In the genomic region with DNA sequence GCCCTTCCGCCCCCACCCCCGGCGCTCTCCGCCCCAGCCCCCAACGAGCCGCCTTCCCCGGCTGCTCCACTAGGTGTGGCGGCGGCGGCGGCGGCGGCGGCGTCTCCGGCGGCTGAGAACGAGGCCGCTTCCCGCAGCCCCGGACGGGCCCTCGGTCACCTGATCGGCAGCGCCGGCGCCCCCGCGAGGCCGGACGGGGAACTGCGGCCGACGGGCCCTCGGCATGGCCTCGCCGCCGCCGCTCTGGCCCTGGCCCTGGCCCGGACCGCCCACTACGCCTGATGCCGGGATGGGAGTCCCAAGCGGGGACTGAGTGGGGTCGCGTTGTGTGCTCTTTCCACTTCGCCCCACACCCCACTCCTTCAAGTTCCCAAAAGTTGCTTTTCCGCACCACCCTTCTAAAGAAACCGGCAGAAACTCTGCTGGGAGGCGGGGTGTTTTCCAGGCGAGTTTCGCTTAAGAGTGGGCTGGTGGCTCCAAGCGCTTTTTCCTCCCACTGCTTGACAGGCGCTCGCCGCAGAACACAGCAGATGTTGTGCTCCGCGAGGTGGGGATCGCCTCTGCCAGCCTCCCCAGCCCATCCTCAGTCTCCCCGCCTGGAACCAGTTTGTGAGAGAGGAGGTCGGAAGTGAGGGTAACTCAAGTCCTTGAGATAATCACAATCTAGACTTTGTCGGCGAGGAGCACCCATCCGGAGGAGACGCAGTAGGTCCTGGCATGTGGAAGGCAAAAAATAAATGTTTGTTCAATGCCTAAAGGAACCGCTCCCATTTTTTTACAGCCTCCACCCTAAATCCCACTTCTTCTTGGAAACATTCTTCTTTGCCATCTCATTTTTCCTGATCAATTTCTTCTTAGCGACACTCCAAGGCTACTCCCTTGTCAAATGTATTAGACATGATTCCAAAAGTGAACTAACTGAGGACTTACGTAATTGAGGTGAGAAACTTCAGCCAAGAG, we compare ENCODE assay signal across 8 cellular contexts. TPM values are rescaled to one million over a fixed set of nuclear protein-coding genes. Genes with fewer than 3 reads are reported as not detected.
DNase-seq lines count a peak whose midpoint lies in the region; ATAC-seq and TF ChIP-seq lines count a peak whose summit lies in the region.

A gene with protein sequence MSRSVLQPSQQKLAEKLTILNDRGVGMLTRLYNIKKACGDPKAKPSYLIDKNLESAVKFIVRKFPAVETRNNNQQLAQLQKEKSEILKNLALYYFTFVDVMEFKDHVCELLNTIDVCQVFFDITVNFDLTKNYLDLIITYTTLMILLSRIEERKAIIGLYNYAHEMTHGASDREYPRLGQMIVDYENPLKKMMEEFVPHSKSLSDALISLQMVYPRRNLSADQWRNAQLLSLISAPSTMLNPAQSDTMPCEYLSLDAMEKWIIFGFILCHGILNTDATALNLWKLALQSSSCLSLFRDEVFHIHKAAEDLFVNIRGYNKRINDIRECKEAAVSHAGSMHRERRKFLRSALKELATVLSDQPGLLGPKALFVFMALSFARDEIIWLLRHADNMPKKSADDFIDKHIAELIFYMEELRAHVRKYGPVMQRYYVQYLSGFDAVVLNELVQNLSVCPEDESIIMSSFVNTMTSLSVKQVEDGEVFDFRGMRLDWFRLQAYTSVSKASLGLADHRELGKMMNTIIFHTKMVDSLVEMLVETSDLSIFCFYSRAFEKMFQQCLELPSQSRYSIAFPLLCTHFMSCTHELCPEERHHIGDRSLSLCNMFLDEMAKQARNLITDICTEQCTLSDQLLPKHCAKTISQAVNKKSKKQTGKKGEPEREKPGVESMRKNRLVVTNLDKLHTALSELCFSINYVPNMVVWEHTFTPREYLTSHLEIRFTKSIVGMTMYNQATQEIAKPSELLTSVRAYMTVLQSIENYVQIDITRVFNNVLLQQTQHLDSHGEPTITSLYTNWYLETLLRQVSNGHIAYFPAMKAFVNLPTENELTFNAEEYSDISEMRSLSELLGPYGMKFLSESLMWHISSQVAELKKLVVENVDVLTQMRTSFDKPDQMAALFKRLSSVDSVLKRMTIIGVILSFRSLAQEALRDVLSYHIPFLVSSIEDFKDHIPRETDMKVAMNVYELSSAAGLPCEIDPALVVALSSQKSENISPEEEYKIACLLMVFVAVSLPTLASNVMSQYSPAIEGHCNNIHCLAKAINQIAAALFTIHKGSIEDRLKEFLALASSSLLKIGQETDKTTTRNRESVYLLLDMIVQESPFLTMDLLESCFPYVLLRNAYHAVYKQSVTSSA (minus strand): TSS at position 117 of the 960 bp plus-strand sequence. CDS start 358 bp downstream, outside the sequence.

- peak; percentile 79 for ATAC-seq in HG02943 (IDR thresholded peaks at IDR 0.05; ENCODE audit: low read depth, unreplicated experiment)

- H3K4me3 ChIP-seq in colonic mucosa (peak within 1 kb of the TSS; percentile 74), kidney epithelial cell (ENCODE audit: low read depth, low read length) (peak within 1 kb of the TSS; percentile 86)

- DNase-seq in NCI-H1417 (lab: John Stamatoyannopoulos, UW) (peak; percentile 83 to 94 (median 86)), NCI-H1417 treated with DMSO at 0.1 percent for 48 hours (lab: John Stamatoyannopoulos, UW) (no peak), NCI-H2196 treated with DMSO at 0.1 percent for 48 hours (lab: John Stamatoyannopoulos, UW; ENCODE audit: unreplicated experiment) (peak; percentile 73), colonic mucosa (peak; percentile 94), kidney epithelial cell (ENCODE audit: low read depth) (no peak)
- DNase-seq in activated CD4-positive, alpha-beta T cell treated with anti-CD3 and anti-CD28 coated beads for 48 hours, result peak; percentile 90
- DNase-seq in stimulated activated CD4-positive, alpha-beta T cell treated with anti-CD3 and anti-CD28 coated beads, Interleukin-15, amount 100 ng/mL, for 1 hour (ENCODE audit: low read depth in 1 of 2, low spot score in 1 of 2), result peak; percentile 75 to 85

- intact Hi-C loops in colonic mucosa (cut with DNase I), result no loop called here

- peak within 1 kb of the TSS; percentile 80 to 82 for H3K9ac ChIP-seq in colonic mucosa (ENCODE audit: low read depth in 2 of 2, low read length in 2 of 2)

- no peaks in the 10 kb centered on the region for H3K27me3 ChIP-seq in colonic mucosa
- no peaks in the 10 kb centered on the region for H3K27me3 ChIP-seq in kidney epithelial cell (ENCODE audit: control insufficient read depth, insufficient read depth, low read length)

- no peaks in the 10 kb centered on the region for H3K9me3 ChIP-seq in colonic mucosa

- TF ChIP-seq CTCF in colonic mucosa (IDR thresholded peaks at IDR 0.05) (peak; percentile 84), kidney epithelial cell (IDR thresholded peaks at IDR 0.05; ENCODE audit: insufficient read depth, low read length, poor library complexity, severe bottlenecking) (peak; percentile 0)

- peak within 1 kb of the TSS; percentile 96 for H3K27ac ChIP-seq in colonic mucosa

- H3K36me3 ChIP-seq in colonic mucosa (no peaks in the 10 kb centered on the region), kidney epithelial cell (ENCODE audit: control insufficient read depth, insufficient read depth, low read length) (no peaks in the 10 kb centered on the region)

- H3K4me1 ChIP-seq in colonic mucosa, result peaks cover 14% of the 10 kb centered on the region

RNA-seq across cellular contexts. Expression of the gene that starts here (rescaled TPM):
- total RNA-seq in colonic mucosa (100 to 1,000 TPM; 105 to 133 TPM), kidney epithelial cell (155 and 189 TPM in 2 replicates)

Comparison
In these comparisons a context has a peak if more than half of its experiments do, and no peak if none do; other contexts are left out.
1. DNase-seq: peak in NCI-H1417 (3 of 3), NCI-H2196 treated with DMSO at 0.1 percent for 48 hours (single experiment), activated CD4-positive, alpha-beta T cell treated with anti-CD3 and anti-CD28 coated beads for 48 hours (single experiment), colonic mucosa (single experiment) and stimulated activated CD4-positive, alpha-beta T cell treated with anti-CD3 and anti-CD28 coated beads, Interleukin-15, amount 100 ng/mL, for 1 hour (2 of 2); none in NCI-H1417 treated with DMSO at 0.1 percent for 48 hours (single experiment) and kidney epithelial cell (single experiment).